Comparison of ENCODE assay signal across 1 cellular context in the genomic region with DNA sequence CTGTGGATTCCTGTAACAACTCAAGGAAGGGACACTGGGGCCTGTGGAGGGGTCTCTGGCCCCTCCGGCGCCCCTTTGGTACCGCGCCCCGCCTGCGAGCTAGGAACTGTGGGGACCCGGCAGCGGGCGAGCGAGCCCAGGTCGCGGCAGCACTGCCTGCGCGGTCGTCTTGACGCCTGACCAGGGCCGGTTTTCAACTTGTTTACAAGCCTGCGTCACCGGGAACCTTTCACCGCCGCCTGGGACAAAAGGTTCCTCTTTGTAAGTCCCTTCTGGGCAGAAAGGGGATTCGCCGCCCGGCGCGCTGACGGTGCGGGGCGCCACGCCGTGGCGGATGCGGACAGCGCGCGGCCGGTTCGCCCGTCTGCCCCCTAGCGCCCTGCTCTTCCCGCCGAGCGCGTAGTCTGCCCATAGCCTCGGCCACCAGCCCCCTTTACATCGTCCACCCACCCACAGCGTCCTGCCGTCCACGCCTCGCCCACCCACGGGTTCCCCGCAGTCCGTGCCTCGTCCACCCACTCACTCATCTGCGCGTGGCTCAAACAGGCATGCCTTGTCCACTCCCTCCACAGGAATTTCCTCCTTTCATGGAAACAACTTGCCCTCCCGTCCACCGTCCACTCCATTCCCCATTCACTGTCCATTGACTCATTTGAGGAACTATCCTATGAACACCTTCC.
TF ChIP-seq lines count a peak whose summit lies in the region.

No MANE protein-coding gene starts in this region.

TF ChIP-seq in HepG2, 621 proteins besides CTCF, POLR2A, EP300 and RAD21 (continued from another document and continues in another):
- TF ChIP-seq, protein P1, sequence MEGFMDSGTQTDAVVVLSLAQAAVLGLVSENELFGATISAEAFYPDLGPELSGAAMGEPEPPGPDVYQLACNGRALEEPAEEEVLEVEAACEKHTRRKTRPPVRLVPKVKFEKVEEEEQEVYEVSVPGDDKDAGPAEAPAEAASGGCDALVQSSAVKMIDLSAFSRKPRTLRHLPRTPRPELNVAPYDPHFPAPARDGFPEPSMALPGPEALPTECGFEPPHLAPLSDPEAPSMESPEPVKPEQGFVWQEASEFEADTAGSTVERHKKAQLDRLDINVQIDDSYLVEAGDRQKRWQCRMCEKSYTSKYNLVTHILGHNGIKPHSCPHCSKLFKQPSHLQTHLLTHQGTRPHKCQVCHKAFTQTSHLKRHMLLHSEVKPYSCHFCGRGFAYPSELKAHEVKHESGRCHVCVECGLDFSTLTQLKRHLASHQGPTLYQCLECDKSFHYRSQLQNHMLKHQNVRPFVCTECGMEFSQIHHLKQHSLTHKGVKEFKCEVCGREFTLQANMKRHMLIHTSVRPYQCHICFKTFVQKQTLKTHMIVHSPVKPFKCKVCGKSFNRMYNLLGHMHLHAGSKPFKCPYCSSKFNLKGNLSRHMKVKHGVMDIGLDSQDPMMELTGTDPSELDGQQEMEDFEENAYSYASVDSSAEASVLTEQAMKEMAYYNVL (CRISPR knock-in tag; IDR thresholded peaks at IDR 0.05; ENCODE audit: borderline replicate concordance): peak; percentile 71; the same call in 1 of the 2 replicates
- TF ChIP-seq ZNF562 (CRISPR knock-in tag; IDR thresholded peaks at IDR 0.05; ENCODE audit: borderline replicate concordance) (no peak), ZNF274 (CRISPR knock-in tag; IDR thresholded peaks at IDR 0.05) (0 out of 2 replicates have a peak, but pooled peaks have one; percentile 74), ERF (CRISPR knock-in tag; IDR thresholded peaks at IDR 0.05) (peak; percentile 88), PHF21A (CRISPR knock-in tag; IDR thresholded peaks at IDR 0.05) (peak; percentile 96), NAIF1 (CRISPR knock-in tag; IDR thresholded peaks at IDR 0.05; ENCODE audit: borderline replicate concordance) (peak; percentile 54; the same call in 1 of the 2 replicates), FOXO1 (CRISPR knock-in tag; IDR thresholded peaks at IDR 0.05) (peak; percentile 94), ZFP36L2 (CRISPR knock-in tag; IDR thresholded peaks at IDR 0.05) (no peak), ESRRA (CRISPR knock-in tag; IDR thresholded peaks at IDR 0.05; ENCODE audit: low read depth) (no peak), HMG20A (CRISPR knock-in tag; IDR thresholded peaks at IDR 0.05; ENCODE audit: borderline replicate concordance) (0 out of 2 replicates have a peak, but pooled peaks have one; percentile 19), FOXK2 (IDR thresholded peaks at IDR 0.05) (no peak), NKX3-1 (CRISPR knock-in tag; IDR thresholded peaks at IDR 0.05) (peak; percentile 81), MTA1 (CRISPR knock-in tag; IDR thresholded peaks at IDR 0.05; ENCODE audit: borderline replicate concordance) (peak; percentile 80; the same call in 1 of the 2 replicates), MYC (CRISPR knock-in tag; IDR thresholded peaks at IDR 0.05; ENCODE audit: borderline replicate concordance) (peak; percentile 67), ZNF768 (CRISPR knock-in tag; IDR thresholded peaks at IDR 0.05) (0 out of 2 replicates have a peak, but pooled peaks have one; percentile 40), HDAC2 (CRISPR knock-in tag; IDR thresholded peaks at IDR 0.05) (peak; percentile 67), ZSCAN9 (CRISPR knock-in tag; IDR thresholded peaks at IDR 0.05; ENCODE audit: borderline replicate concordance) (peak; percentile 44; the same call in 1 of the 2 replicates), ARNT2 (CRISPR knock-in tag; IDR thresholded peaks at IDR 0.05; ENCODE audit: low read depth) (peak; percentile 93), SALL1 (CRISPR knock-in tag; IDR thresholded peaks at IDR 0.05) (peak; percentile 69), KDM2A (CRISPR knock-in tag; IDR thresholded peaks at IDR 0.05; ENCODE audit: borderline replicate concordance, low read depth) (peak; percentile 85), ZNF263 (CRISPR knock-in tag; IDR thresholded peaks at IDR 0.05) (peak; percentile 78), ZKSCAN5 (CRISPR knock-in tag; IDR thresholded peaks at IDR 0.05) (no peak), TARDBP (CRISPR knock-in tag; IDR thresholded peaks at IDR 0.05) (peak; percentile 69; the same call in 1 of the 2 replicates), ZNF619 (CRISPR knock-in tag; IDR thresholded peaks at IDR 0.05) (peak; percentile 88; the same call in 1 of the 2 replicates)
- TF ChIP-seq, protein P2, sequence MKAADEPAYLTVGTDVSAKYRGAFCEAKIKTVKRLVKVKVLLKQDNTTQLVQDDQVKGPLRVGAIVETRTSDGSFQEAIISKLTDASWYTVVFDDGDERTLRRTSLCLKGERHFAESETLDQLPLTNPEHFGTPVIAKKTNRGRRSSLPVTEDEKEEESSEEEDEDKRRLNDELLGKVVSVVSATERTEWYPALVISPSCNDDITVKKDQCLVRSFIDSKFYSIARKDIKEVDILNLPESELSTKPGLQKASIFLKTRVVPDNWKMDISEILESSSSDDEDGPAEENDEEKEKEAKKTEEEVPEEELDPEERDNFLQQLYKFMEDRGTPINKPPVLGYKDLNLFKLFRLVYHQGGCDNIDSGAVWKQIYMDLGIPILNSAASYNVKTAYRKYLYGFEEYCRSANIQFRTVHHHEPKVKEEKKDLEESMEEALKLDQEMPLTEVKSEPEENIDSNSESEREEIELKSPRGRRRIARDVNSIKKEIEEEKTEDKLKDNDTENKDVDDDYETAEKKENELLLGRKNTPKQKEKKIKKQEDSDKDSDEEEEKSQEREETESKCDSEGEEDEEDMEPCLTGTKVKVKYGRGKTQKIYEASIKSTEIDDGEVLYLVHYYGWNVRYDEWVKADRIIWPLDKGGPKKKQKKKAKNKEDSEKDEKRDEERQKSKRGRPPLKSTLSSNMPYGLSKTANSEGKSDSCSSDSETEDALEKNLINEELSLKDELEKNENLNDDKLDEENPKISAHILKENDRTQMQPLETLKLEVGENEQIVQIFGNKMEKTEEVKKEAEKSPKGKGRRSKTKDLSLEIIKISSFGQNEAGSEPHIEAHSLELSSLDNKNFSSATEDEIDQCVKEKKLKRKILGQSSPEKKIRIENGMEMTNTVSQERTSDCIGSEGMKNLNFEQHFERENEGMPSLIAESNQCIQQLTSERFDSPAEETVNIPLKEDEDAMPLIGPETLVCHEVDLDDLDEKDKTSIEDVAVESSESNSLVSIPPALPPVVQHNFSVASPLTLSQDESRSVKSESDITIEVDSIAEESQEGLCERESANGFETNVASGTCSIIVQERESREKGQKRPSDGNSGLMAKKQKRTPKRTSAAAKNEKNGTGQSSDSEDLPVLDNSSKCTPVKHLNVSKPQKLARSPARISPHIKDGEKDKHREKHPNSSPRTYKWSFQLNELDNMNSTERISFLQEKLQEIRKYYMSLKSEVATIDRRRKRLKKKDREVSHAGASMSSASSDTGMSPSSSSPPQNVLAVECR (CRISPR knock-in tag; IDR thresholded peaks at IDR 0.05; ENCODE audit: borderline replicate concordance): peak; percentile 54; the same call in 1 of the 2 replicates
- TF ChIP-seq, protein P3, sequence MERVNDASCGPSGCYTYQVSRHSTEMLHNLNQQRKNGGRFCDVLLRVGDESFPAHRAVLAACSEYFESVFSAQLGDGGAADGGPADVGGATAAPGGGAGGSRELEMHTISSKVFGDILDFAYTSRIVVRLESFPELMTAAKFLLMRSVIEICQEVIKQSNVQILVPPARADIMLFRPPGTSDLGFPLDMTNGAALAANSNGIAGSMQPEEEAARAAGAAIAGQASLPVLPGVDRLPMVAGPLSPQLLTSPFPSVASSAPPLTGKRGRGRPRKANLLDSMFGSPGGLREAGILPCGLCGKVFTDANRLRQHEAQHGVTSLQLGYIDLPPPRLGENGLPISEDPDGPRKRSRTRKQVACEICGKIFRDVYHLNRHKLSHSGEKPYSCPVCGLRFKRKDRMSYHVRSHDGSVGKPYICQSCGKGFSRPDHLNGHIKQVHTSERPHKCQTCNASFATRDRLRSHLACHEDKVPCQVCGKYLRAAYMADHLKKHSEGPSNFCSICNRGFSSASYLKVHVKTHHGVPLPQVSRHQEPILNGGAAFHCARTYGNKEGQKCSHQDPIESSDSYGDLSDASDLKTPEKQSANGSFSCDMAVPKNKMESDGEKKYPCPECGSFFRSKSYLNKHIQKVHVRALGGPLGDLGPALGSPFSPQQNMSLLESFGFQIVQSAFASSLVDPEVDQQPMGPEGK (CRISPR knock-in tag; IDR thresholded peaks at IDR 0.05): peak; percentile 22; the same call in 1 of the 2 replicates
- TF ChIP-seq, protein P4, sequence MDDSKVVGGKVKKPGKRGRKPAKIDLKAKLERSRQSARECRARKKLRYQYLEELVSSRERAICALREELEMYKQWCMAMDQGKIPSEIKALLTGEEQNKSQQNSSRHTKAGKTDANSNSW (CRISPR knock-in tag; IDR thresholded peaks at IDR 0.05; ENCODE audit: borderline replicate concordance): 0 out of 2 replicates have a peak, but pooled peaks have one; percentile 79
- TF ChIP-seq, protein P5, sequence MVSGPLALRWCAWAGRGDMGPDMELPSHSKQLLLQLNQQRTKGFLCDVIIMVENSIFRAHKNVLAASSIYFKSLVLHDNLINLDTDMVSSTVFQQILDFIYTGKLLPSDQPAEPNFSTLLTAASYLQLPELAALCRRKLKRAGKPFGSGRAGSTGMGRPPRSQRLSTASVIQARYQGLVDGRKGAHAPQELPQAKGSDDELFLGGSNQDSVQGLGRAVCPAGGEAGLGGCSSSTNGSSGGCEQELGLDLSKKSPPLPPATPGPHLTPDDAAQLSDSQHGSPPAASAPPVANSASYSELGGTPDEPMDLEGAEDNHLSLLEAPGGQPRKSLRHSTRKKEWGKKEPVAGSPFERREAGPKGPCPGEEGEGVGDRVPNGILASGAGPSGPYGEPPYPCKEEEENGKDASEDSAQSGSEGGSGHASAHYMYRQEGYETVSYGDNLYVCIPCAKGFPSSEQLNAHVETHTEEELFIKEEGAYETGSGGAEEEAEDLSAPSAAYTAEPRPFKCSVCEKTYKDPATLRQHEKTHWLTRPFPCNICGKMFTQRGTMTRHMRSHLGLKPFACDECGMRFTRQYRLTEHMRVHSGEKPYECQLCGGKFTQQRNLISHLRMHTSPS (CRISPR knock-in tag; IDR thresholded peaks at IDR 0.05; ENCODE audit: low read depth): no peak
- TF ChIP-seq, protein P6, sequence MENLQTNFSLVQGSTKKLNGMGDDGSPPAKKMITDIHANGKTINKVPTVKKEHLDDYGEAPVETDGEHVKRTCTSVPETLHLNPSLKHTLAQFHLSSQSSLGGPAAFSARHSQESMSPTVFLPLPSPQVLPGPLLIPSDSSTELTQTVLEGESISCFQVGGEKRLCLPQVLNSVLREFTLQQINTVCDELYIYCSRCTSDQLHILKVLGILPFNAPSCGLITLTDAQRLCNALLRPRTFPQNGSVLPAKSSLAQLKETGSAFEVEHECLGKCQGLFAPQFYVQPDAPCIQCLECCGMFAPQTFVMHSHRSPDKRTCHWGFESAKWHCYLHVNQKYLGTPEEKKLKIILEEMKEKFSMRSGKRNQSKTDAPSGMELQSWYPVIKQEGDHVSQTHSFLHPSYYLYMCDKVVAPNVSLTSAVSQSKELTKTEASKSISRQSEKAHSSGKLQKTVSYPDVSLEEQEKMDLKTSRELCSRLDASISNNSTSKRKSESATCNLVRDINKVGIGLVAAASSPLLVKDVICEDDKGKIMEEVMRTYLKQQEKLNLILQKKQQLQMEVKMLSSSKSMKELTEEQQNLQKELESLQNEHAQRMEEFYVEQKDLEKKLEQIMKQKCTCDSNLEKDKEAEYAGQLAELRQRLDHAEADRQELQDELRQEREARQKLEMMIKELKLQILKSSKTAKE (CRISPR knock-in tag; IDR thresholded peaks at IDR 0.05; ENCODE audit: borderline replicate concordance): peak; percentile 52; the same call in 1 of the 2 replicates
- TF ChIP-seq, protein P7, sequence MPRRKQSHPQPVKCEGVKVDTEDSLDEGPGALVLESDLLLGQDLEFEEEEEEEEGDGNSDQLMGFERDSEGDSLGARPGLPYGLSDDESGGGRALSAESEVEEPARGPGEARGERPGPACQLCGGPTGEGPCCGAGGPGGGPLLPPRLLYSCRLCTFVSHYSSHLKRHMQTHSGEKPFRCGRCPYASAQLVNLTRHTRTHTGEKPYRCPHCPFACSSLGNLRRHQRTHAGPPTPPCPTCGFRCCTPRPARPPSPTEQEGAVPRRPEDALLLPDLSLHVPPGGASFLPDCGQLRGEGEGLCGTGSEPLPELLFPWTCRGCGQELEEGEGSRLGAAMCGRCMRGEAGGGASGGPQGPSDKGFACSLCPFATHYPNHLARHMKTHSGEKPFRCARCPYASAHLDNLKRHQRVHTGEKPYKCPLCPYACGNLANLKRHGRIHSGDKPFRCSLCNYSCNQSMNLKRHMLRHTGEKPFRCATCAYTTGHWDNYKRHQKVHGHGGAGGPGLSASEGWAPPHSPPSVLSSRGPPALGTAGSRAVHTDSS (CRISPR knock-in tag; conservative IDR thresholded peaks at IDR 0.05): peak; percentile 72; the same call in 1 of the 2 replicates
- TF ChIP-seq, protein P8, sequence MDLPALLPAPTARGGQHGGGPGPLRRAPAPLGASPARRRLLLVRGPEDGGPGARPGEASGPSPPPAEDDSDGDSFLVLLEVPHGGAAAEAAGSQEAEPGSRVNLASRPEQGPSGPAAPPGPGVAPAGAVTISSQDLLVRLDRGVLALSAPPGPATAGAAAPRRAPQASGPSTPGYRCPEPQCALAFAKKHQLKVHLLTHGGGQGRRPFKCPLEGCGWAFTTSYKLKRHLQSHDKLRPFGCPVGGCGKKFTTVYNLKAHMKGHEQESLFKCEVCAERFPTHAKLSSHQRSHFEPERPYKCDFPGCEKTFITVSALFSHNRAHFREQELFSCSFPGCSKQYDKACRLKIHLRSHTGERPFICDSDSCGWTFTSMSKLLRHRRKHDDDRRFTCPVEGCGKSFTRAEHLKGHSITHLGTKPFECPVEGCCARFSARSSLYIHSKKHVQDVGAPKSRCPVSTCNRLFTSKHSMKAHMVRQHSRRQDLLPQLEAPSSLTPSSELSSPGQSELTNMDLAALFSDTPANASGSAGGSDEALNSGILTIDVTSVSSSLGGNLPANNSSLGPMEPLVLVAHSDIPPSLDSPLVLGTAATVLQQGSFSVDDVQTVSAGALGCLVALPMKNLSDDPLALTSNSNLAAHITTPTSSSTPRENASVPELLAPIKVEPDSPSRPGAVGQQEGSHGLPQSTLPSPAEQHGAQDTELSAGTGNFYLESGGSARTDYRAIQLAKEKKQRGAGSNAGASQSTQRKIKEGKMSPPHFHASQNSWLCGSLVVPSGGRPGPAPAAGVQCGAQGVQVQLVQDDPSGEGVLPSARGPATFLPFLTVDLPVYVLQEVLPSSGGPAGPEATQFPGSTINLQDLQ (CRISPR knock-in tag; IDR thresholded peaks at IDR 0.05): peak; percentile 85; the same call in 1 of the 2 replicates
- TF ChIP-seq, protein P9, sequence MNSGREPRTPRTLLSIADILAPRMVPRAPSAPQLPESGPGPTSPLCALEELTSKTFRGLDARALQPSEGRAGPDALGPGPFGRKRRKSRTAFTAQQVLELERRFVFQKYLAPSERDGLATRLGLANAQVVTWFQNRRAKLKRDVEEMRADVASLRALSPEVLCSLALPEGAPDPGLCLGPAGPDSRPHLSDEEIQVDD (CRISPR knock-in tag; IDR thresholded peaks at IDR 0.05; ENCODE audit: borderline replicate concordance): 0 out of 2 replicates have a peak, but pooled peaks have one; percentile 52
